11 cellular contexts compared by ENCODE assay signal in the genomic region with DNA sequence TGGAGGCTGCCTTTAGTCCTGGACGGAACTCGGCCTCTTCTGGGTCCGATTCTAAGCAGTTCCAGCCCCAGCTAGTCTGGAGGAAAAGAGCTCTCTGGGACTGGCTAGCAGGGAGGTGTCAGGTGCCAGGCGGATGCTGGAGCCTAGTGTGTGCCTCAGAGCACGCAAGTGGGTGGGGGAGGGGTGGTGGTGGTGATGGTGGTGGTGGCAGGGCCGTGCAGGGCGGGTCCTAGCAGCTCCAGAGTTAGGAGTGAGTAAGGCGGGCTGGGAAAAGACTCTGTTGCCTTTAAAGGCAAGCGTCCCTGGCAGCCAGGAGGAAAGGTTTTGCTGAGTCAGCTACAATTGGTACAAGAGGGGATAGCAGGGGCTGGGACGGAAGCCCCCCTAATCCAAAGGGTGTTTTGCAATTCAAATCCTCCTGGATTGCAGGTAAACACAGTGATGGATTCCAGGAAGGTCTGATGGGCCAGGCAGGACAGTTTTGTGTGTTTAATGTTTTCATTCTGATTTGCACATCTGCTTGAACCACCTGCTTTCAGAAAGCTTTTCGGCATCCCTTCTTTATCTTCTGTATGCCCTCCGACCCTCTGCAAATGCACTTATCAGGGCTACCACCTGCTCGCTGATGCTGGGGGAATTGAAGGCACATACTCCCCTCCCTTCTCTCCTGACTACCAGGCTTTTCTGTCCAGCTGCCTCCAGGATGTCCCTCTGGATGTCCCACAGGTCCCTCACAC. TPM values are rescaled to one million over a fixed set of nuclear protein-coding genes. Genes with fewer than 3 reads are reported as not detected.
DNase-seq lines count a peak whose midpoint lies in the region; ATAC-seq and TF ChIP-seq lines count a peak whose summit lies in the region.
"Had no signal": no experiment of that assay in that cellular context is flagged by ENCODE, and none has a peak within 500 bp of the region (broad histone marks: within the 10 kb centered on the region; RNA-seq: fewer than 3 reads in every experiment).

No MANE protein-coding gene starts in this region.

- TF ChIP-seq CTCF in cardiac muscle cell (IDR thresholded peaks at IDR 0.05; ENCODE audit: low read depth, low read length) (no peak), right atrium auricular region (IDR thresholded peaks at IDR 0.05) (no peak), prostate gland (IDR thresholded peaks at IDR 0.05) (no peak)

- H3K4me3 ChIP-seq in cardiac muscle cell (no peak overlapping the region), right atrium auricular region (no peak overlapping the region), iPS-18c (ENCODE audit: insufficient read depth, low read depth, low read length) (peak overlapping the region; percentile 34; the same call in 1 of the 2 replicates), aorta (ENCODE audit: low read length in 2 of 2) (no peak overlapping the region), prostate gland (no peak overlapping the region)
- H3K4me3 ChIP-seq: right lobe of liver had no signal

- peak overlapping the region; percentile 7 for H3K4me3 Mint-ChIP-seq in T-helper 2 cell treated with Interferon-gamma antibody and Interleukin-4, amounts not matched to agents 5 μg/mL and 100 μg/mL, for 36 hours

- H3K36me3 ChIP-seq in cardiac muscle cell (no peaks in the 10 kb centered on the region), right atrium auricular region (no peaks in the 10 kb centered on the region), aorta (ENCODE audit: control insufficient read depth in 1 of 2, insufficient read depth in 2 of 2, low read length in 1 of 2) (no peaks in the 10 kb centered on the region), prostate gland (no peaks in the 10 kb centered on the region)
- H3K36me3 ChIP-seq: right lobe of liver had no signal

- H3K27me3 ChIP-seq in cardiac muscle cell = no peaks in the 10 kb centered on the region
- H3K27me3 ChIP-seq in right atrium auricular region = no peaks in the 10 kb centered on the region
- H3K27me3 ChIP-seq in aorta (ENCODE audit: control insufficient read depth in 1 of 2, insufficient read depth in 2 of 2, low read length in 1 of 2) = no peaks in the 10 kb centered on the region
- no peaks in the 10 kb centered on the region for H3K27me3 ChIP-seq in prostate gland (replicated peaks; ENCODE audit: insufficient read depth)
- H3K27me3 ChIP-seq: right lobe of liver had no signal

- H3K4me1 ChIP-seq in cardiac muscle cell (ENCODE audit: low read depth) (peaks cover 47% of the 10 kb centered on the region), right atrium auricular region (peaks cover 0 to 27% of the 10 kb centered on the region in 2 donors), aorta (ENCODE audit: control insufficient read depth in 1 of 2, insufficient read depth in 2 of 2, low read length in 2 of 2) (no peaks in the 10 kb centered on the region), prostate gland (replicated peaks) (no peaks in the 10 kb centered on the region)

- H3K27ac Mint-ChIP-seq in T-helper 2 cell treated with Interferon-gamma antibody and Interleukin-4, amounts not matched to agents 5 μg/mL and 100 μg/mL, for 36 hours = peak overlapping the region; percentile 60

- no peaks in the 10 kb centered on the region for H3K9me3 ChIP-seq in cardiac muscle cell (ENCODE audit: low read depth)
- H3K9me3 ChIP-seq in right atrium auricular region = no peaks in the 10 kb centered on the region
- peaks cover 2% of the 10 kb centered on the region for H3K9me3 ChIP-seq in iPS-18c (ENCODE audit: control insufficient read depth, insufficient read depth, low read length)
- H3K9me3 ChIP-seq in aorta (ENCODE audit: control insufficient read depth, low read length) = no peaks in the 10 kb centered on the region
- H3K9me3 ChIP-seq in prostate gland = no peaks in the 10 kb centered on the region
- H3K9me3 ChIP-seq: right lobe of liver had no signal

- 11 to 20% methylated on average over 13 of the region's 13 CpGs for WGBS in aorta, 2 donors
- 31% methylated on average over 13 of the region's 13 CpGs for WGBS in prostate gland

- peaks cover 5% of the 10 kb centered on the region for H3K27me3 Mint-ChIP-seq in T-helper 2 cell treated with Interferon-gamma antibody and Interleukin-4, amounts not matched to agents 5 μg/mL and 100 μg/mL, for 36 hours (ENCODE audit: low read depth)

- H3K36me3 Mint-ChIP-seq in T-helper 2 cell treated with Interferon-gamma antibody and Interleukin-4, amounts not matched to agents 5 μg/mL and 100 μg/mL, for 36 hours (ENCODE audit: low read depth) = peaks cover 2% of the 10 kb centered on the region
- H3K36me3 Mint-ChIP-seq: CD4-positive, CD25-positive, alpha-beta regulatory T cell had no signal

- peaks cover 24% of the 10 kb centered on the region for H3K4me1 Mint-ChIP-seq in T-helper 2 cell treated with Interferon-gamma antibody and Interleukin-4, amounts not matched to agents 5 μg/mL and 100 μg/mL, for 36 hours (ENCODE audit: low read depth)

- peak overlapping the region; percentile 98 for H3K27ac ChIP-seq in cardiac muscle cell
- H3K27ac ChIP-seq in right atrium auricular region = peak overlapping the region in 1 of 2 donors; percentile 20
- H3K27ac ChIP-seq in aorta (ENCODE audit: low read depth in 1 of 2, low read length in 2 of 2) = peak overlapping the region; percentile 45 to 66
- H3K27ac ChIP-seq in prostate gland = peak overlapping the region in 1 of 2 donors; percentile 25
- H3K27ac ChIP-seq: HL-60, right lobe of liver had no signal

- intact Hi-C loops in aorta (cut with DNase I) (loop anchor here in 1 of 2 donors (1.0 kb wide), 1 partner anchor 22 kb away; no protein-coding TSS in a partner anchor), prostate gland (cut with DNase I) (no loop called here)

- no peak for TF ChIP-seq POLR2A in prostate gland (IDR thresholded peaks at IDR 0.05)

- ATAC-seq in aorta (ENCODE audit: low FRiP score) = peak; percentile 58
- ATAC-seq in GM19455 (IDR thresholded peaks at IDR 0.05; ENCODE audit: unreplicated experiment) = no peak
- ATAC-seq: right lobe of liver had no signal

- DNase-seq in cardiac muscle cell (ENCODE audit: low read depth in 1 of 2, low spot score in 1 of 2) (peak in 1 of 2 donors; percentile 92), right atrium auricular region (ENCODE audit: low spot score) (no peak), aorta (peak; percentile 86 to 93), prostate gland (ENCODE audit: low spot score) (no peak)
- DNase-seq in T-helper 2 cell treated with Interferon-gamma antibody and Interleukin-4, amounts not matched to agents 5 μg/mL and 100 μg/mL, for 36 hours (ENCODE audit: low spot score) = no peak
- no peak for DNase-seq in stimulated activated CD4-positive, alpha-beta T cell treated with anti-CD3 and anti-CD28 coated beads, Interleukin-1b, Interleukin-23, amount 100 ng/mL, for 48 hours

- H3K9me3 Mint-ChIP-seq in T-helper 2 cell treated with Interferon-gamma antibody and Interleukin-4, amounts not matched to agents 5 μg/mL and 100 μg/mL, for 36 hours = no peaks in the 10 kb centered on the region

RNA-seq across cellular contexts. Expression of a gene that starts 4.1 kb away (rescaled TPM):
- 714 and 748 TPM in 2 replicates for total RNA-seq in cardiac muscle cell
- polyA plus RNA-seq in cardiac muscle cell = 215 and 243 TPM in 2 replicates
- 10 to 100 TPM; 25.0 to 51.5 TPM for total RNA-seq in right atrium auricular region
- 100 to 1,000 TPM in 1 of 2 donors, 10 to 100 TPM in 1; 87.7 to 124 TPM for total RNA-seq in aorta
- polyA plus RNA-seq in aorta = 10 to 100 TPM in 1 of 2 donors, 1 to 10 TPM in 1; 6.4 to 11.6 TPM
- 100 to 1,000 TPM in 1 of 2 donors, 10 to 100 TPM in 1; 83.9 to 159 TPM for total RNA-seq in prostate gland

Comparison
In these comparisons a context has a peak if more than half of its experiments do, and no peak if none do; other contexts are left out.
1. DNase-seq: peak in aorta (2 of 2); none in right atrium auricular region (single experiment), T-helper 2 cell treated with Interferon-gamma antibody and Interleukin-4, amounts not matched to agents 5 μg/mL and 100 μg/mL, for 36 hours (single experiment), stimulated activated CD4-positive, alpha-beta T cell treated with anti-CD3 and anti-CD28 coated beads, Interleukin-1b, Interleukin-23, amount 100 ng/mL, for 48 hours (single experiment) and prostate gland (single experiment).